Comparison of ENCODE assay signal across 18 cellular contexts in genomic region chr21:22871692-22872091, GRCh38.
"Had no signal": no experiment of that assay in that cellular context is flagged by ENCODE, and none has a peak within 500 bp of the region (broad histone marks: within the 10 kb centered on the region; RNA-seq: fewer than 3 reads in every experiment).

No MANE protein-coding gene starts in this region.

- FAIRE-seq: small intestine, urothelium cell line had no signal

- H3K27ac ChIP-seq: colonic mucosa, epithelial cell of prostate, esophagus muscularis mucosa, gastrocnemius medialis, heart right ventricle, right atrium auricular region, stomach, thyroid gland had no signal

- DNase-seq: colonic mucosa; effector CD8-positive, alpha-beta T cell; gastrocnemius medialis; heart right ventricle; hypothalamus; islet precursor cell; natural killer cell; small intestine; stimulated activated CD4-positive, alpha-beta T cell treated with anti-CD3 and anti-CD28 coated beads, Interleukin-12 subunit alpha, Interleukin-12 subunit beta, amount 100 ng/mL, for 4 hours; stimulated activated naive CD4-positive, alpha-beta T cell; stomach; substantia nigra; thyroid gland had no signal

- H3K9me3 ChIP-seq: colonic mucosa, esophagus muscularis mucosa, gastrocnemius medialis, heart right ventricle, right atrium auricular region, thyroid gland had no signal

- ATAC-seq: gastrocnemius medialis, heart right ventricle, left lobe of liver, natural killer cell had no signal

- H3K4me3 ChIP-seq: colonic mucosa, esophagus muscularis mucosa, gastrocnemius medialis, heart right ventricle, right atrium auricular region, stomach, thyroid gland had no signal

- H3K36me3 ChIP-seq: colonic mucosa, esophagus muscularis mucosa, gastrocnemius medialis, heart right ventricle, right atrium auricular region, stomach, thyroid gland had no signal

- H3K27me3 ChIP-seq: colonic mucosa, esophagus muscularis mucosa, gastrocnemius medialis, heart right ventricle, right atrium auricular region, stomach, thyroid gland had no signal

- H3K4me1 ChIP-seq: colonic mucosa, esophagus muscularis mucosa, gastrocnemius medialis, heart right ventricle, right atrium auricular region, stomach, thyroid gland had no signal
